ENCODE assay signal across 9 cellular contexts in the genomic region with DNA sequence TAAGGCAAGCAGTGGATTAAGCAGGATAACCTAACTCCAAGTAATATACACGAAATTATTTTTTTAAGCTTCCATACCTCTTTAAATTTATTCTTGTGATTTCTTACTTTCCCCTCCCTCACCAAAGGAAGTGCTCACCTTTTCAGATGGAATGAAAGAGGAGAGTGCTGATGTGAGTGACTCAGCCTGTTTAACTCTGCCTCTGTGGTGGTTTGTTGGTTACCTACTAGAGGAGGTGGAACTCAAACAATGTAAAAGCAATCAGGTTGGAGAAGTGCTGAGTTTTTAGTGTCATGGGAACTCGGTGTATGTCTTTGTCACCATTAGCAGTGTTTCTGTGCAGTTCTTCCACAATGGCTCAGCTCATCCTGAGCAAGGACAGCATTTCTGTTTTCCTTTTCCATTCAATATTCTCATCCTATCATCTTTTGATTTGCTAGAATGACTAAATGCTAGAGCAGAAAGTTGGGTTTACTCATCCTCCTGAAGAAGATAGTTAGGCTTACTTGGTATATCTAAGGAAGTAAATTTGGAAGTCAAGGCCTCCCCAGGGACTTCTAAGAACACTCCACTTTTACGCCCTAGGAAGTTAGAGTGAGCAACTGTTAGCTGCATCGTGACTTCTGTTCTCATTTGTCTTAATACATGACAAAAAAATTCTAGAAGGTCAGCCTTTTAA. TPM values are rescaled to one million over a fixed set of nuclear protein-coding genes. Genes with fewer than 3 reads are reported as not detected.
A peak's percentile ranks its signal among the peaks of the same experiment; 100 is the strongest.
DNase-seq lines count a peak whose midpoint lies in the region; ATAC-seq and TF ChIP-seq lines count a peak whose summit lies in the region.
"Had no signal": no experiment of that assay in that cellular context is flagged by ENCODE, and none has a peak within 500 bp of the region (broad histone marks: within the 10 kb centered on the region; RNA-seq: fewer than 3 reads in every experiment).

No MANE protein-coding gene starts in this region.

- H3K36me3 Mint-ChIP-seq in CD8-positive, alpha-beta T cell = peaks cover 27% of the 10 kb centered on the region
- H3K36me3 Mint-ChIP-seq in activated naive CD4-positive, alpha-beta T cell treated with anti-CD3 and anti-CD28 coated beads, Interleukin-2, amount 10 ng/mL, durations not matched to agents 7 days and 5 days = peaks cover 48% of the 10 kb centered on the region

- H3K9me3 ChIP-seq in CD8-positive, alpha-beta T cell (ENCODE audit: low read length) = no peaks in the 10 kb centered on the region

- CTCF ChIA-PET in CD8-positive, alpha-beta T cell (lab: Charles Lee) = interaction anchor here (0.7 to 4.1 kb wide), 4 partner anchors 23 to 265 kb away, joined by 3 to 19 read pairs (median 10); no protein-coding TSS in a partner anchor
- CTCF ChIA-PET in activated naive CD4-positive, alpha-beta T cell treated with anti-CD3 and anti-CD28 coated beads, Interleukin-2, amount 10 ng/mL, durations not matched to agents 7 days and 5 days (lab: Charles Lee) = interaction anchor here (1.2 to 3.3 kb wide), 5 partner anchors 17 to 130 kb away, joined by 3 to 20 read pairs (median 4); no protein-coding TSS in a partner anchor

- ATAC-seq in CD8-positive, alpha-beta T cell = peak; percentile 34
- ATAC-seq in HG03064 (IDR thresholded peaks at IDR 0.05; ENCODE audit: low read depth, unreplicated experiment) (peak; percentile 35), left colon (peak; percentile 22)

- peaks cover 80% of the 10 kb centered on the region for H3K4me1 ChIP-seq in CD8-positive, alpha-beta T cell (ENCODE audit: insufficient read depth, low read length)

- no peaks in the 10 kb centered on the region for H3K9me3 Mint-ChIP-seq in CD8-positive, alpha-beta T cell
- H3K9me3 Mint-ChIP-seq in activated naive CD4-positive, alpha-beta T cell treated with anti-CD3 and anti-CD28 coated beads, Interleukin-2, amount 10 ng/mL, durations not matched to agents 7 days and 5 days = no peaks in the 10 kb centered on the region

- H3K27ac Mint-ChIP-seq in CD8-positive, alpha-beta T cell = peak overlapping the region; percentile 87
- H3K27ac Mint-ChIP-seq in activated naive CD4-positive, alpha-beta T cell treated with anti-CD3 and anti-CD28 coated beads, Interleukin-2, amount 10 ng/mL, durations not matched to agents 7 days and 5 days = peak overlapping the region; percentile 81

- H3K4me1 Mint-ChIP-seq in CD8-positive, alpha-beta T cell (ENCODE audit: low read depth) = peaks cover 83% of the 10 kb centered on the region
- H3K4me1 Mint-ChIP-seq in activated naive CD4-positive, alpha-beta T cell treated with anti-CD3 and anti-CD28 coated beads, Interleukin-2, amount 10 ng/mL, durations not matched to agents 7 days and 5 days = peaks cover 80% of the 10 kb centered on the region

- H3K36me3 ChIP-seq in CD8-positive, alpha-beta T cell (ENCODE audit: insufficient read depth, low read length) = no peaks in the 10 kb centered on the region

- H3K4me3 Mint-ChIP-seq in CD8-positive, alpha-beta T cell = peak overlapping the region; percentile 40
- no peak overlapping the region for H3K4me3 Mint-ChIP-seq in activated naive CD4-positive, alpha-beta T cell treated with anti-CD3 and anti-CD28 coated beads, Interleukin-2, amount 10 ng/mL, durations not matched to agents 7 days and 5 days

- intact Hi-C loops in CD8-positive, alpha-beta T cell (cut with DNase I, micrococcal nuclease) = loop anchor here in 1 of 2 experiments (5.0 kb wide), 3 partner anchors 34 to 194 kb away; a partner anchor contains a TSS
- intact Hi-C loops in left colon (cut with DNase I, micrococcal nuclease) = loop anchor here in 1 of 2 donors (10.0 kb wide), 1 partner anchor 129 kb away; no protein-coding TSS in a partner anchor

- H3K27me3 ChIP-seq in CD8-positive, alpha-beta T cell (ENCODE audit: insufficient read depth, low read length) = no peaks in the 10 kb centered on the region

- POLR2A ChIA-PET in CD8-positive, alpha-beta T cell (lab: Charles Lee) = interaction anchor here (1.4 to 1.7 kb wide), 2 partner anchors 39 to 44 kb away, joined by 4 read pairs; no protein-coding TSS in a partner anchor

- H3K4me3 ChIP-seq in CD8-positive, alpha-beta T cell (ENCODE audit: low read depth, low read length) = no peak overlapping the region

- no peak overlapping the region for H3K27ac ChIP-seq in CD8-positive, alpha-beta T cell (ENCODE audit: low read depth, low read length)

- no peaks in the 10 kb centered on the region for H3K27me3 Mint-ChIP-seq in CD8-positive, alpha-beta T cell (ENCODE audit: low read depth)
- H3K27me3 Mint-ChIP-seq in activated naive CD4-positive, alpha-beta T cell treated with anti-CD3 and anti-CD28 coated beads, Interleukin-2, amount 10 ng/mL, durations not matched to agents 7 days and 5 days = no peaks in the 10 kb centered on the region

- DNase-seq in CD8-positive, alpha-beta T cell = peak in 4 of 7 experiments; percentile 14 to 44 (median 34)
- peak; percentile 35 for DNase-seq in activated naive CD4-positive, alpha-beta T cell treated with anti-CD3 and anti-CD28 coated beads, Interleukin-2, amount 10 ng/mL, durations not matched to agents 7 days and 5 days
- DNase-seq in left colon = no peak
- no peak for DNase-seq in CD1c-positive myeloid dendritic cell (ENCODE audit: extremely low spot score)
- DNase-seq in 8988T = no peak
- no peak for DNase-seq in NCI-H1694 treated with DMSO at 0.1 percent for 48 hours (lab: John Stamatoyannopoulos, UW)
- no peak for DNase-seq in SIG-M5 treated with dmso at 0.1 percent for 504 hours (lab: John Stamatoyannopoulos, UW; ENCODE audit: unreplicated experiment)
- DNase-seq: kidney glomerular epithelial cell had no signal

- TF ChIP-seq CTCF in CD8-positive, alpha-beta T cell (IDR thresholded peaks at IDR 0.05) = no peak

RNA-seq across cellular contexts. Expression of a gene that starts 6.0 kb away (rescaled TPM):
- total RNA-seq in CD8-positive, alpha-beta T cell = 100 to 1,000 TPM; 135 to 148 TPM
- 100 to 1,000 TPM; 139 to 143 TPM for total RNA-seq in left colon

Comparison
In these comparisons a context has a peak if more than half of its experiments do, and no peak if none do; other contexts are left out.
1. DNase-seq: peak in CD8-positive, alpha-beta T cell (4 of 7) and activated naive CD4-positive, alpha-beta T cell treated with anti-CD3 and anti-CD28 coated beads, Interleukin-2, amount 10 ng/mL, durations not matched to agents 7 days and 5 days (single experiment); none in left colon (0 of 2), CD1c-positive myeloid dendritic cell (single experiment), 8988T (single experiment), NCI-H1694 treated with DMSO at 0.1 percent for 48 hours (single experiment) and SIG-M5 treated with dmso at 0.1 percent for 504 hours (single experiment).
2. Peak in every context shown above with its lines, with median percentiles within 50 percentile points of each other: ATAC-seq.